Comparison of ENCODE assay signal across 14 cellular contexts in the genomic region with DNA sequence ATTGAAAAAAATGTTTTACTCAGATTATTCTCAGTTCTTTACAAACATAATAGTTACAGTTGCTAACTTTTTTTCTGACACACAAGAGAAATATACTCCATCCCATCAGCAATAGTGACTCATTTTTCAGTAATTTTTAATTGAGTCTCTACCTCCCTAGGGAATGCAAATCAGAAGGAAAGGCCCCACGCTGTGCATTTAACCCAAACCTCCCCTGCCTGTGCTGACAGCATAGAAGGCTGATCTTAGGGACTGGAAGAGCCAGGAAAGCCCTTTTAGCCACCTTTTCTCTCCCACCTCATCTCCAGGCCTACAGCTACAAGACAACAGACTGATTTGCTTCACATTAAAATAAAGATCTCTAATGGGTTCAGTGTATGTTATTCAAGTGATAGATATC. TPM values are rescaled to one million over a fixed set of nuclear protein-coding genes. Genes with fewer than 3 reads are reported as not detected.
DNase-seq lines count a peak whose midpoint lies in the region; ATAC-seq and TF ChIP-seq lines count a peak whose summit lies in the region.
"Had no signal": no experiment of that assay in that cellular context is flagged by ENCODE, and none has a peak within 500 bp of the region (broad histone marks: within the 10 kb centered on the region; RNA-seq: fewer than 3 reads in every experiment).

No MANE protein-coding gene starts in this region.

- H3K27me3 ChIP-seq in IMR-90 (ENCODE audit: control insufficient read depth, insufficient read depth, low read length): no peaks in the 10 kb centered on the region
- H3K27me3 ChIP-seq in brain microvascular endothelial cell (replicated peaks): no peaks in the 10 kb centered on the region
- H3K27me3 ChIP-seq in left lung: no peaks in the 10 kb centered on the region
- no peaks in the 10 kb centered on the region for H3K27me3 ChIP-seq in MM.1S (replicated peaks; ENCODE audit: insufficient read depth, low read length)
- H3K27me3 ChIP-seq in esophagus muscularis mucosa: no peaks in the 10 kb centered on the region
- H3K27me3 ChIP-seq: neutrophil had no signal

- no peaks in the 10 kb centered on the region for H3K9me1 ChIP-seq in IMR-90 (ENCODE audit: insufficient read depth, low read length)

- H2BK15ac ChIP-seq in IMR-90 (ENCODE audit: low read depth, low read length): peak overlapping the region; percentile 81; the same call in 2 of the 3 replicates

- peak overlapping the region; percentile 48; the same call in 1 of the 2 replicates for H3K9ac ChIP-seq in IMR-90 (ENCODE audit: low read depth, low read length)
- no peak overlapping the region for H3K9ac ChIP-seq in MM.1S (ENCODE audit: low read length)

- H3K9me3 ChIP-seq in IMR-90 (ENCODE audit: control insufficient read depth, insufficient read depth, low read length): no peaks in the 10 kb centered on the region
- H3K9me3 ChIP-seq in left lung: peaks cover 0 to 2% of the 10 kb centered on the region in 2 donors
- no peaks in the 10 kb centered on the region for H3K9me3 ChIP-seq in MM.1S (replicated peaks; ENCODE audit: insufficient read depth, low read length)
- H3K9me3 ChIP-seq in esophagus muscularis mucosa: no peaks in the 10 kb centered on the region
- H3K9me3 ChIP-seq: neutrophil had no signal

- H2BK20ac ChIP-seq in IMR-90 (ENCODE audit: low read depth, low read length): peak overlapping the region; percentile 63; the same call in 1 of the 2 replicates

- H2AFZ ChIP-seq in IMR-90 (replicated peaks; ENCODE audit: low read length, poor library complexity): peak overlapping the region; percentile 15
- H2AFZ ChIP-seq in MM.1S (ENCODE audit: low read length): no peak overlapping the region

- POLR2A ChIA-PET in IMR-90 (lab: Charles Lee; ENCODE audit: unreplicated experiment): no interaction called here

- peak overlapping the region; percentile 1 to 54; a peak in 1 of 4 replicates for H4K8ac ChIP-seq in IMR-90 (ENCODE audit: low read depth in 2 of 2, low read length in 2 of 2)

- 0 out of 2 replicates have a peak overlapping the region, but pooled peaks have one; percentile 10 for H3K14ac ChIP-seq in IMR-90 (replicated peaks; ENCODE audit: low read depth, low read length)

- no peak for TF ChIP-seq RAD21 in IMR-90 (IDR thresholded peaks at IDR 0.05; ENCODE audit: low read length)

- no CpG with 5 or more reads among the region's 1 CpG for WGBS in IMR-90 (ENCODE audit: extremely low coverage in 2 of 2, insufficient read length in 1 of 2), 2 experiments
- WGBS in esophagus muscularis mucosa: 35% methylated on average over 1 of the region's 1 CpG

- H3K4ac ChIP-seq in IMR-90 (ENCODE audit: low read depth, low read length): peak overlapping the region; percentile 33; the same call in 1 of the 2 replicates

- TF ChIP-seq EP300 in esophagus muscularis mucosa (IDR thresholded peaks at IDR 0.05): no peak

- ATAC-seq in IMR-90 (ENCODE audit: low read depth): peak; percentile 99
- peak; percentile 31 for ATAC-seq in left lung
- ATAC-seq in HG03108 (IDR thresholded peaks at IDR 0.05; ENCODE audit: unreplicated experiment): no peak
- ATAC-seq: stimulated activated naive CD8-positive, alpha-beta T cell treated with anti-CD3 and anti-CD28 coated beads, Interleukin-15, amount 100 ng/mL, for 72 hours had no signal

- CTCF ChIA-PET in IMR-90 (lab: Yijun Ruan, JAX): no interaction called here

- TF ChIP-seq POLR2A in IMR-90 (IDR thresholded peaks at IDR 0.05; ENCODE audit: low read depth, low read length) (no peak), esophagus muscularis mucosa (IDR thresholded peaks at IDR 0.05; ENCODE audit: low read depth) (no peak)

- no peak overlapping the region for H3K4me3 ChIP-seq in AG10803 (ENCODE audit: low read length)
- no peak overlapping the region for H3K4me3 ChIP-seq in IMR-90 (ENCODE audit: insufficient read depth, low read depth, low read length)
- H3K4me3 ChIP-seq in brain microvascular endothelial cell (ENCODE audit: low read depth, low read length): no peak overlapping the region
- no peak overlapping the region for H3K4me3 ChIP-seq in left lung
- no peak overlapping the region for H3K4me3 ChIP-seq in MM.1S (ENCODE audit: low read length)
- no peak overlapping the region for H3K4me3 ChIP-seq in esophagus muscularis mucosa

- H3K79me2 ChIP-seq in MM.1S (ENCODE audit: low read length): no peaks in the 10 kb centered on the region

- H3K27ac ChIP-seq in IMR-90 (ENCODE audit: insufficient read depth, low read length) (peak overlapping the region; percentile 38), brain microvascular endothelial cell (no peak overlapping the region), left lung (no peak overlapping the region), MM.1S (ENCODE audit: low read length) (no peak overlapping the region), esophagus muscularis mucosa (replicated peaks in 1 of 4) (no peak overlapping the region)
- H3K27ac ChIP-seq: epithelial cell of prostate, neutrophil had no signal

- H2AK5ac ChIP-seq in IMR-90 (ENCODE audit: low read depth, low read length): no peak overlapping the region

- no peak overlapping the region; the same call in 1 of the 2 replicates for H3K56ac ChIP-seq in IMR-90 (ENCODE audit: extremely low read depth, insufficient read depth, low read length)

- H2AK9ac ChIP-seq in IMR-90 (replicated peaks; ENCODE audit: low read depth, low read length, poor library complexity): no peak overlapping the region

- peaks cover 2% of the 10 kb centered on the region; the same call in 1 of the 2 replicates for H3K4me1 ChIP-seq in IMR-90 (ENCODE audit: control insufficient read depth, insufficient read depth, low read length)
- H3K4me1 ChIP-seq in left lung: no peaks in the 10 kb centered on the region
- no peaks in the 10 kb centered on the region for H3K4me1 ChIP-seq in MM.1S (ENCODE audit: low read length)
- no peaks in the 10 kb centered on the region for H3K4me1 ChIP-seq in esophagus muscularis mucosa

- H3K18ac ChIP-seq in IMR-90 (ENCODE audit: low read depth, low read length): peak overlapping the region; percentile 34; the same call in 1 of the 2 replicates

- H3K36me3 ChIP-seq in IMR-90 (ENCODE audit: control insufficient read depth, insufficient read depth, low read length) (no peaks in the 10 kb centered on the region), brain microvascular endothelial cell (replicated peaks) (no peaks in the 10 kb centered on the region), left lung (no peaks in the 10 kb centered on the region), MM.1S (replicated peaks; ENCODE audit: insufficient read depth, low read length) (no peaks in the 10 kb centered on the region), esophagus muscularis mucosa (no peaks in the 10 kb centered on the region)
- H3K36me3 ChIP-seq: neutrophil had no signal

- H3K4me2 ChIP-seq in IMR-90 (ENCODE audit: low read depth, low read length) (0 out of 2 replicates have a peak overlapping the region, but pooled peaks have one; percentile 8), MM.1S (ENCODE audit: low read depth, low read length) (no peak overlapping the region)

- no peak overlapping the region for H3K23ac ChIP-seq in IMR-90 (ENCODE audit: low read depth, low read length)

- H3K79me1 ChIP-seq in IMR-90 (ENCODE audit: low read depth in 1 of 2, low read length in 2 of 2): no peaks in the 10 kb centered on the region

- H4K91ac ChIP-seq in IMR-90 (ENCODE audit: insufficient read depth, low read depth, low read length): peak overlapping the region; percentile 54; the same call in 1 of the 2 replicates

- no peak overlapping the region for H4K5ac ChIP-seq in IMR-90 (ENCODE audit: low read depth, low read length)

- no peaks in the 10 kb centered on the region for H3F3A ChIP-seq in MM.1S (ENCODE audit: insufficient read depth, low read length)

- intact Hi-C loops in IMR-90 (cut with micrococcal nuclease) (no loop called here), left lung (cut with DNase I) (no loop called here), esophagus muscularis mucosa (cut with DNase I) (no loop called here)

- no TSS peak for BruUV-seq in IMR-90 (replicated peaks; lab: Mats Ljungman, UMichigan)

- dilution Hi-C loops in IMR-90 (cut with HindIII; ENCODE audit: low sequenced_read_pairs, unreplicated experiment): no loop called here

- H4K20me1 ChIP-seq in IMR-90 (ENCODE audit: insufficient read depth, low read length) (no peaks in the 10 kb centered on the region), MM.1S (ENCODE audit: insufficient read depth, low read length) (no peaks in the 10 kb centered on the region)

- no peak for TF ChIP-seq CTCF in AG10803 (conservative IDR thresholded peaks at IDR 0.05; ENCODE audit: low read length)
- TF ChIP-seq CTCF in IMR-90 (conservative IDR thresholded peaks at IDR 0.05; ENCODE audit: low read depth, low read length): no peak
- no peak for TF ChIP-seq CTCF in brain microvascular endothelial cell (IDR thresholded peaks at IDR 0.05; ENCODE audit: low read depth, low read length, missing control alignments)
- no peak for TF ChIP-seq CTCF in left lung (IDR thresholded peaks at IDR 0.05)
- no peak for TF ChIP-seq CTCF in MM.1S (IDR thresholded peaks at IDR 0.05; ENCODE audit: low read length)
- TF ChIP-seq CTCF in esophagus muscularis mucosa (IDR thresholded peaks at IDR 0.05): no peak

- peak; percentile 90 for DNase-seq in AG10803 (ENCODE audit: low read depth)
- DNase-seq in IMR-90: peak; percentile 83
- peak; percentile 80 for DNase-seq in brain microvascular endothelial cell
- DNase-seq in left lung: no peak
- no peak for DNase-seq in MM.1S
- DNase-seq in esophagus muscularis mucosa (ENCODE audit: extremely low spot score): no peak
- DNase-seq in central memory CD4-positive, alpha-beta T cell: no peak
- DNase-seq: CD8-positive, alpha-beta memory T cell; NCI-H187 treated with DMSO at 0.1 percent for 48 hours; stimulated activated CD4-positive, alpha-beta T cell treated with anti-CD3 and anti-CD28 coated beads, Interleukin-2, amount 100 ng/mL, for 48 hours; stimulated activated naive CD8-positive, alpha-beta T cell treated with anti-CD3 and anti-CD28 coated beads, Interleukin-15, amount 100 ng/mL, for 72 hours had no signal

- no peaks in the 10 kb centered on the region for H3K9me2 ChIP-seq in MM.1S (replicated peaks; ENCODE audit: insufficient read depth, low read length)

- in situ Hi-C loops in IMR-90 (cut with MboI; ENCODE audit: low sequenced_read_pairs): no loop called here
- in situ Hi-C loops in brain microvascular endothelial cell (cut with HindIII; ENCODE audit: low pct_ligation_motif_present, low sequenced_read_pairs): no loop called here

- H2BK5ac ChIP-seq in IMR-90 (ENCODE audit: low read depth, low read length, poor library complexity, severe bottlenecking): peak overlapping the region; percentile 75

- H2BK120ac ChIP-seq in IMR-90 (ENCODE audit: low read depth, low read length): peak overlapping the region; percentile 58

TF ChIP-seq in IMR-90, 13 proteins besides CTCF, POLR2A, EP300 and RAD21 (continues in another document):
- TF ChIP-seq FOS (IDR thresholded peaks at IDR 0.05; ENCODE audit: low read depth, low read length) (peak; percentile 65), MAZ (IDR thresholded peaks at IDR 0.05; ENCODE audit: borderline replicate concordance, low read depth, low read length) (peak; percentile 77)

RNA-seq across cellular contexts. Expression of a gene that starts 24.7 kb away (rescaled TPM):
- total RNA-seq in IMR-90 (2012; rRNA removed): under 0.01 TPM in 2 replicates
- not detected in 2 replicates for polyA plus RNA-seq in IMR-90 (2012; rRNA removed)
- 0.01 TPM in 1 of 2 replicates, not detected in the other for polyA plus RNA-seq in IMR-90 (2012; cell fraction: cytosol; rRNA removed)
- 0.03 TPM in 1 of 2 replicates, not detected in the other for polyA plus RNA-seq in IMR-90 (2012; cell fraction: nucleus; rRNA removed; ENCODE audit: low replicate concordance)
- total RNA-seq in left lung: 10 to 100 TPM in 1 of 2 donors, 1 to 10 TPM in 1; 6.2 to 13.2 TPM
- total RNA-seq in esophagus muscularis mucosa: 1 to 10 TPM; 1.8 to 3.8 (median 2.7) TPM

Comparison
In these comparisons a context has a peak if more than half of its experiments do, and no peak if none do; other contexts are left out.
1. DNase-seq: peak in AG10803 (single experiment), IMR-90 (single experiment) and brain microvascular endothelial cell (single experiment); none in left lung (0 of 2), MM.1S (single experiment), esophagus muscularis mucosa (single experiment) and central memory CD4-positive, alpha-beta T cell (single experiment).